In genomic region chr7:6706666-6707407, GRCh38 we compare ENCODE assay signal across 8 cellular contexts. TPM values are rescaled to one million over a fixed set of nuclear protein-coding genes. Genes with fewer than 3 reads are reported as not detected.
DNase-seq lines count a peak whose midpoint lies in the region; ATAC-seq and TF ChIP-seq lines count a peak whose summit lies in the region.

Gene ZNF12, minus strand, starts transcription at chr7:6706947. Its CDS starts 1,774 bp downstream, at chr7:6705173.

- no peak for TF ChIP-seq EP300 in ovary (IDR thresholded peaks at IDR 0.05)

- peaks cover 35% of the 10 kb centered on the region for H3K36me3 Mint-ChIP-seq in activated naive CD8-positive, alpha-beta T cell treated with anti-CD3 and anti-CD28 coated beads, Interleukin-2, amount 10 ng/mL, durations not matched to agents 7 days and 5 days

- peak within 1 kb of the TSS; percentile 79 for H3K9ac ChIP-seq in SU-DHL-6 (ENCODE audit: low read length)

- H3K4me3 ChIP-seq in GM12875 (ENCODE audit: low read depth, low read length) (peak within 1 kb of the TSS; percentile 94), SU-DHL-6 (ENCODE audit: insufficient read depth, low read length, poor library complexity, severe bottlenecking) (peak within 1 kb of the TSS; percentile 77), ovary (peak within 1 kb of the TSS; percentile 77), thymus (ENCODE audit: low read length) (peak within 1 kb of the TSS; percentile 90)

- no peaks in the 10 kb centered on the region for H3K27me3 ChIP-seq in SU-DHL-6 (ENCODE audit: low read length)
- no peaks in the 10 kb centered on the region for H3K27me3 ChIP-seq in ovary
- peaks cover 2% of the 10 kb centered on the region for H3K27me3 ChIP-seq in thymus (ENCODE audit: control insufficient read depth, insufficient read depth)

- H3K36me3 ChIP-seq in SU-DHL-6 (ENCODE audit: low read length) (peaks cover 23% of the 10 kb centered on the region), ovary (no peaks in the 10 kb centered on the region), thymus (ENCODE audit: control insufficient read depth, insufficient read depth) (peaks cover 16% of the 10 kb centered on the region)

- H3F3A ChIP-seq in SU-DHL-6 (ENCODE audit: insufficient read depth) = no peaks in the 10 kb centered on the region

- H3K4me1 ChIP-seq in ovary (ENCODE audit: insufficient read depth) = peaks cover 9% of the 10 kb centered on the region
- H3K4me1 ChIP-seq in thymus (ENCODE audit: control insufficient read depth, insufficient read depth, low read length) = peaks cover 9% of the 10 kb centered on the region

- peak within 1 kb of the TSS; percentile 90 for H3K4me3 Mint-ChIP-seq in activated naive CD8-positive, alpha-beta T cell treated with anti-CD3 and anti-CD28 coated beads, Interleukin-2, amount 10 ng/mL, durations not matched to agents 7 days and 5 days

- H4K20me1 ChIP-seq in SU-DHL-6 (ENCODE audit: low read depth, low read length) = no peaks in the 10 kb centered on the region

- H3K79me2 ChIP-seq in SU-DHL-6 (ENCODE audit: insufficient read depth, low read length) = peaks cover 44% of the 10 kb centered on the region

- intact Hi-C loops in Right ventricle myocardium inferior (cut with DNase I) (loop anchor here (10.0 kb wide), 1 partner anchor 72 kb away; the partner anchor contains the start of gene ZNF316), ovary (cut with DNase I) (no loop called here)

- H3K9me3 ChIP-seq in SU-DHL-6 (ENCODE audit: insufficient read depth, low read length) = no peaks in the 10 kb centered on the region
- peaks cover 0 to 3% of the 10 kb centered on the region in 2 donors for H3K9me3 ChIP-seq in ovary
- no peaks in the 10 kb centered on the region for H3K9me3 ChIP-seq in thymus (ENCODE audit: control insufficient read depth)

- peak; percentile 59 for TF ChIP-seq POLR2A in ovary (IDR thresholded peaks at IDR 0.05)

- no peaks in the 10 kb centered on the region for H3K27me3 Mint-ChIP-seq in activated naive CD8-positive, alpha-beta T cell treated with anti-CD3 and anti-CD28 coated beads, Interleukin-2, amount 10 ng/mL, durations not matched to agents 7 days and 5 days

- POLR2A ChIA-PET in activated naive CD8-positive, alpha-beta T cell treated with anti-CD3 and anti-CD28 coated beads, Interleukin-2, amount 10 ng/mL, durations not matched to agents 7 days and 5 days (lab: Charles Lee) = interaction anchor here (0.6 kb wide), 1 partner anchor 357 kb away, joined by 5 read pairs; no protein-coding TSS in a partner anchor

- WGBS in ovary, 3 donors = 1 to 3% (median 1%) methylated on average over 31 to 65 of the region's 65 CpGs
- WGBS in thymus = 1% methylated on average over 65 of the region's 65 CpGs

- H3K27ac Mint-ChIP-seq in activated naive CD8-positive, alpha-beta T cell treated with anti-CD3 and anti-CD28 coated beads, Interleukin-2, amount 10 ng/mL, durations not matched to agents 7 days and 5 days = peak within 1 kb of the TSS; percentile 87

- H3K27ac ChIP-seq in SU-DHL-6 (ENCODE audit: low read depth, low read length) (peak within 1 kb of the TSS; percentile 36), ovary (peak within 1 kb of the TSS; percentile 66 to 74), thymus (ENCODE audit: low read depth) (peak within 1 kb of the TSS; percentile 86)

- peak; percentile 92 to 96 (median 92) for DNase-seq in NCI-H1417 (lab: John Stamatoyannopoulos, UW)
- DNase-seq in activated naive CD8-positive, alpha-beta T cell treated with anti-CD3 and anti-CD28 coated beads, Interleukin-2, amount 10 ng/mL, durations not matched to agents 7 days and 5 days = peak; percentile 96
- peak; percentile 99 for DNase-seq in Right ventricle myocardium inferior (ENCODE audit: missing footprints)
- peak; percentile 96 to 98 (median 97) for DNase-seq in ovary

- H3K9me3 Mint-ChIP-seq in activated naive CD8-positive, alpha-beta T cell treated with anti-CD3 and anti-CD28 coated beads, Interleukin-2, amount 10 ng/mL, durations not matched to agents 7 days and 5 days = peaks cover 32% of the 10 kb centered on the region

- H3K4me2 ChIP-seq in SU-DHL-6 (ENCODE audit: low read depth, low read length, poor library complexity, severe bottlenecking) = peak within 1 kb of the TSS; percentile 85

- ATAC-seq in HG02763 (IDR thresholded peaks at IDR 0.05; ENCODE audit: unreplicated experiment) = peak; percentile 95
- ATAC-seq in activated naive CD8-positive, alpha-beta T cell treated with anti-CD3 and anti-CD28 coated beads, Interleukin-2, amount 10 ng/mL, durations not matched to agents 7 days and 5 days (ENCODE audit: low read depth) = peak; percentile 95
- peak; percentile 100 for ATAC-seq in Right ventricle myocardium inferior

- peak within 1 kb of the TSS; percentile 82 for H2AFZ ChIP-seq in SU-DHL-6 (ENCODE audit: low read depth, low read length, severe bottlenecking)

- H3K9me2 ChIP-seq in SU-DHL-6 (replicated peaks; ENCODE audit: insufficient read depth, low read length) = no peaks in the 10 kb centered on the region

- peaks cover 28% of the 10 kb centered on the region for H3K4me1 Mint-ChIP-seq in activated naive CD8-positive, alpha-beta T cell treated with anti-CD3 and anti-CD28 coated beads, Interleukin-2, amount 10 ng/mL, durations not matched to agents 7 days and 5 days

- TF ChIP-seq CTCF in GM12875 (IDR thresholded peaks at IDR 0.05; ENCODE audit: borderline replicate concordance, insufficient read depth, low read depth, low read length) (no peak), SU-DHL-6 (IDR thresholded peaks at IDR 0.05; ENCODE audit: insufficient read depth, low read length, poor library complexity, severe bottlenecking) (no peak), ovary (IDR thresholded peaks at IDR 0.05) (no peak)

RNA-seq across cellular contexts. Expression of gene ZNF12, which starts in this region (rescaled TPM):
- total RNA-seq in activated naive CD8-positive, alpha-beta T cell treated with anti-CD3 and anti-CD28 coated beads, Interleukin-2, amount 10 ng/mL, durations not matched to agents 7 days and 5 days = 10 to 100 TPM; 32.4 to 34.6 TPM
- total RNA-seq in Right ventricle myocardium inferior (13.2 TPM), ovary (10 to 100 TPM; 17.0 to 33.7 (median 29.0) TPM)
- polyA plus RNA-seq in ovary (10 to 100 TPM; 14.1 to 14.9 TPM), thymus (21.5 TPM)

Comparison
In these comparisons a context has a peak if more than half of its experiments do, and no peak if none do; other contexts are left out.
1. Peak in every context shown above with its lines: DNase-seq, ATAC-seq, H3K4me3 ChIP-seq and H3K27ac ChIP-seq.
2. H3K27ac ChIP-seq: peak in every context shown above with its lines; median percentile 86 in thymus; 70 in ovary; 36 in SU-DHL-6.